ENCODE assay signal across 27 cellular contexts in genomic region chr5:142831019-142831403, GRCh38.
DNase-seq lines count a peak whose midpoint lies in the region; ATAC-seq, FAIRE-seq and TF ChIP-seq lines count a peak whose summit lies in the region.
"Had no signal": no experiment of that assay in that cellular context is flagged by ENCODE, and none has a peak within 500 bp of the region (broad histone marks: within the 10 kb centered on the region; RNA-seq: fewer than 3 reads in every experiment).

No MANE protein-coding gene starts in this region.

- H3K4me1 Mint-ChIP-seq in activated naive CD8-positive, alpha-beta T cell (ENCODE audit: low read depth) = peaks cover 70% of the 10 kb centered on the region
- H3K4me1 Mint-ChIP-seq in activated naive CD8-positive, alpha-beta T cell treated with anti-CD3 and anti-CD28 coated beads for 36 hours = peaks cover 59% of the 10 kb centered on the region
- H3K4me1 Mint-ChIP-seq in HFFc6 (ENCODE audit: low read depth) (peaks cover 59% of the 10 kb centered on the region), astrocyte (ENCODE audit: low read depth, unreplicated experiment) (peaks cover 51% of the 10 kb centered on the region), osteocyte (ENCODE audit: unreplicated experiment) (peaks cover 49% of the 10 kb centered on the region)

- no peak overlapping the region for H3K4me3 ChIP-seq in astrocyte (ENCODE audit: insufficient read depth, low read depth, low read length)
- H3K4me3 ChIP-seq: gastroesophageal sphincter, tibial artery had no signal

- peak overlapping the region; percentile 31 for H3K9ac ChIP-seq in astrocyte (ENCODE audit: low read length)

- no peak overlapping the region for H3K4me3 Mint-ChIP-seq in activated naive CD8-positive, alpha-beta T cell
- no peak overlapping the region for H3K4me3 Mint-ChIP-seq in activated naive CD8-positive, alpha-beta T cell treated with anti-CD3 and anti-CD28 coated beads for 36 hours
- peak overlapping the region; percentile 4 for H3K4me3 Mint-ChIP-seq in HFFc6
- H3K4me3 Mint-ChIP-seq in astrocyte (ENCODE audit: unreplicated experiment) = no peak overlapping the region
- peak overlapping the region; percentile 41 for H3K4me3 Mint-ChIP-seq in osteocyte (ENCODE audit: unreplicated experiment)
- H3K4me3 Mint-ChIP-seq: B cell had no signal

- no peaks in the 10 kb centered on the region for H3K79me2 ChIP-seq in astrocyte (ENCODE audit: insufficient read depth, low read length)

- peak overlapping the region; percentile 59 for H3K4me2 ChIP-seq in astrocyte (ENCODE audit: low read length)

- no peak for ATAC-seq in HG02610 (IDR thresholded peaks at IDR 0.05; ENCODE audit: unreplicated experiment)
- no peak for ATAC-seq in HG02642 (IDR thresholded peaks at IDR 0.05; ENCODE audit: poor library complexity, unreplicated experiment)
- ATAC-seq: gastroesophageal sphincter, left colon had no signal

- no peak for FAIRE-seq in astrocyte (lab: Jason Lieb, UNC)
- FAIRE-seq: A204.1, endothelial cell of umbilical vein, G401.6, H54 had no signal

- H2AFZ ChIP-seq in astrocyte (ENCODE audit: low read depth, low read length) = peak overlapping the region; percentile 27

- TF ChIP-seq CTCF in HFFc6 (IDR thresholded peaks at IDR 0.05) (no peak), astrocyte (IDR thresholded peaks at IDR 0.05; ENCODE audit: insufficient read depth, low read depth, low read length) (no peak), osteocyte (IDR thresholded peaks at IDR 0.05) (no peak)

- H3K27ac ChIP-seq in astrocyte (ENCODE audit: low read depth, low read length) = peak overlapping the region; percentile 43
- H3K27ac ChIP-seq: gastroesophageal sphincter, tibial artery had no signal

- H4K20me1 ChIP-seq in astrocyte (ENCODE audit: insufficient read depth, low read length) = no peaks in the 10 kb centered on the region

- no peaks in the 10 kb centered on the region for H3K36me3 ChIP-seq in astrocyte (ENCODE audit: insufficient read depth, low read length)
- H3K36me3 ChIP-seq: gastroesophageal sphincter, tibial artery had no signal

- peaks cover 53% of the 10 kb centered on the region for H3K4me1 ChIP-seq in astrocyte (ENCODE audit: insufficient read depth, low read length)

- no peak for DNase-seq in activated naive CD8-positive, alpha-beta T cell treated with anti-CD3 and anti-CD28 coated beads for 36 hours
- no peak for DNase-seq in HFFc6
- no peak for DNase-seq in astrocyte (ENCODE audit: low read depth)
- no peak for DNase-seq in osteocyte (ENCODE audit: extremely low spot score, unreplicated experiment)
- no peak for DNase-seq in NCI-H2081 (lab: John Stamatoyannopoulos, UW)
- DNase-seq: activated CD4-positive, alpha-beta T cell treated with anti-CD3 and anti-CD28 coated beads for 4 hours; activated CD8-positive, alpha-beta memory T cell treated with anti-CD3 and anti-CD28 coated beads for 24 hours; activated effector memory CD4-positive, alpha-beta T cell treated with Interleukin-2 at 50 U/mL for 16 hours; CD8-positive, alpha-beta memory T cell; hypothalamus; immature natural killer cell; Karpas-422; left colon; mesendoderm; NCI-H146; RPMI8226; stimulated activated CD4-positive, alpha-beta T cell treated with anti-CD3 and anti-CD28 coated beads, Interleukin-2, amount 100 ng/mL, for 24 hours; tibial artery had no signal

- peaks cover 10% of the 10 kb centered on the region for H3K36me3 Mint-ChIP-seq in activated naive CD8-positive, alpha-beta T cell
- H3K36me3 Mint-ChIP-seq in activated naive CD8-positive, alpha-beta T cell treated with anti-CD3 and anti-CD28 coated beads for 36 hours = peaks cover 10% of the 10 kb centered on the region
- H3K36me3 Mint-ChIP-seq in HFFc6 (ENCODE audit: low read depth) = no peaks in the 10 kb centered on the region
- no peaks in the 10 kb centered on the region for H3K36me3 Mint-ChIP-seq in astrocyte (ENCODE audit: low read depth, unreplicated experiment)
- H3K36me3 Mint-ChIP-seq in osteocyte (ENCODE audit: unreplicated experiment) = peaks cover 4% of the 10 kb centered on the region

- H3K27me3 Mint-ChIP-seq in activated naive CD8-positive, alpha-beta T cell = no peaks in the 10 kb centered on the region
- no peaks in the 10 kb centered on the region for H3K27me3 Mint-ChIP-seq in activated naive CD8-positive, alpha-beta T cell treated with anti-CD3 and anti-CD28 coated beads for 36 hours
- H3K27me3 Mint-ChIP-seq in HFFc6 (ENCODE audit: insufficient read depth) (peaks cover 3% of the 10 kb centered on the region; the same call in 1 of the 2 replicates), astrocyte (ENCODE audit: low read depth, unreplicated experiment) (no peaks in the 10 kb centered on the region), osteocyte (ENCODE audit: unreplicated experiment) (no peaks in the 10 kb centered on the region)
- H3K27me3 Mint-ChIP-seq: B cell; CD8-positive, alpha-beta memory T cell had no signal

- no peaks in the 10 kb centered on the region for H3K27me3 ChIP-seq in astrocyte (ENCODE audit: insufficient read depth, low read length)
- H3K27me3 ChIP-seq: gastroesophageal sphincter, tibial artery had no signal

- no peaks in the 10 kb centered on the region for H3K9me3 ChIP-seq in astrocyte (ENCODE audit: insufficient read depth, low read depth, low read length)
- H3K9me3 ChIP-seq: gastroesophageal sphincter, tibial artery had no signal

- peak overlapping the region; percentile 51 for H3K27ac Mint-ChIP-seq in activated naive CD8-positive, alpha-beta T cell
- no peak overlapping the region for H3K27ac Mint-ChIP-seq in activated naive CD8-positive, alpha-beta T cell treated with anti-CD3 and anti-CD28 coated beads for 36 hours
- peak overlapping the region; percentile 55 for H3K27ac Mint-ChIP-seq in HFFc6
- H3K27ac Mint-ChIP-seq in astrocyte (ENCODE audit: unreplicated experiment) = peak overlapping the region; percentile 60
- peak overlapping the region; percentile 85 for H3K27ac Mint-ChIP-seq in osteocyte (ENCODE audit: unreplicated experiment)
- H3K27ac Mint-ChIP-seq: B cell, immature natural killer cell had no signal

- H3K9me3 Mint-ChIP-seq in activated naive CD8-positive, alpha-beta T cell (ENCODE audit: low read depth) = no peaks in the 10 kb centered on the region
- H3K9me3 Mint-ChIP-seq in activated naive CD8-positive, alpha-beta T cell treated with anti-CD3 and anti-CD28 coated beads for 36 hours = no peaks in the 10 kb centered on the region
- H3K9me3 Mint-ChIP-seq in HFFc6 (no peaks in the 10 kb centered on the region), astrocyte (ENCODE audit: unreplicated experiment) (no peaks in the 10 kb centered on the region), osteocyte (ENCODE audit: unreplicated experiment) (no peaks in the 10 kb centered on the region)
- H3K9me3 Mint-ChIP-seq: CD8-positive, alpha-beta memory T cell; immature natural killer cell had no signal

Comparison
In these comparisons a context has a peak if more than half of its experiments do, and no peak if none do; other contexts are left out.
1. H3K4me3 Mint-ChIP-seq: peak in HFFc6 (single experiment) and osteocyte (single experiment); none in activated naive CD8-positive, alpha-beta T cell (single experiment), activated naive CD8-positive, alpha-beta T cell treated with anti-CD3 and anti-CD28 coated beads for 36 hours (single experiment) and astrocyte (single experiment).